8 cellular contexts compared by ENCODE assay signal in the genomic region with DNA sequence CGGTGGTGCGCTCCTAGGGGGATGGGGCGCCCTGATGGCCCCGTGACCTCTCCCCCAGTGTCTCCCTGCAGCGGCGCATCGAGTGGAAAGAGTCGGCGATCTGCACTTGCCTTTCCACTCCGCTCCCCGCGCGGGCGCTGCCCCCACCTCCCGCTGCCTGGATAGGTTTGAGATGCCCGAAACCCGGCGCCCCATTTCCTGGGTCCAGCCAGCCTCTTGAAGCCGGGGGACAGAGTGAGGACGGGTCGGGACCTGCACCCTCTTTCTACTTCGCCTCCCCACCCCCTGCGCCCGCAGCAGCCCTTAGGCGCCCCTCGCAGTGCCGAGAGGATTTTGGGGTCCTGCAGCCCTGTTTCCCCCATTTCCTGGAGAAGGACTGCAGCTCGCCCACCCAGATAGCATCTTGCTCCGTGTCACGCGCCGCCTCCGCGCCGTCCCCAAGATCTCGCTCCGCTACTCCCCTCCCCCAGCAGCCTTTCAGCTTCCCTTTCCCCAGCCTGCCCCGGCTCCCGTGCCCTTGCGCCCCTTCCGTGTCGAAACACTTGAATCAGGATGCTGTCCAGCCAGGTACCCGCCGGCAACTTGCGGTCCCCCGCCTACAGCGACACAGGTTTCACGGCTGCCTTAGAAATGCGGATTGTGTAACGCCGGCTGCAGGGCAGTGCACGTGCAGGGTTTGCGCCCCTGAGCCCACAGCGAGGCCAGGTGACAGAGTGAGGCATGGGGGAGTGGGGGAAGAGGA. TPM values are rescaled to one million over a fixed set of nuclear protein-coding genes. Genes with fewer than 3 reads are reported as not detected.
DNase-seq lines count a peak whose midpoint lies in the region; ATAC-seq and TF ChIP-seq lines count a peak whose summit lies in the region.

No MANE protein-coding gene starts in this region.

- peaks cover 0 to 28% (median 13%) of the 10 kb centered on the region in 4 donors for H3K4me1 ChIP-seq in tibial nerve

- peak overlapping the region; percentile 61 to 87 (median 72) for H3K4me3 ChIP-seq in tibial nerve

- no peaks in the 10 kb centered on the region for H3K36me3 ChIP-seq in tibial nerve

- WGBS in tibial nerve, 2 donors, result 2 to 3% methylated on average over 32 to 48 of the region's 54 CpGs

- no peak for TF ChIP-seq EP300 in tibial nerve (IDR thresholded peaks at IDR 0.05)

- peak overlapping the region; percentile 83 for H3K27ac ChIP-seq in RWPE1
- H3K27ac ChIP-seq in tibial nerve, result peak overlapping the region; percentile 67 to 89 (median 82)

- H3K27me3 ChIP-seq in tibial nerve, result no peaks in the 10 kb centered on the region

- DNase-seq in NCI-H146 (lab: John Stamatoyannopoulos, UW), result peak; percentile 55
- no peak for DNase-seq in NCI-H146 treated with DMSO at 0.1 percent for 48 hours (lab: John Stamatoyannopoulos, UW; ENCODE audit: unreplicated experiment)
- DNase-seq in RWPE1 (ENCODE audit: low spot score), result no peak
- DNase-seq in activated gamma-delta T cell (lab: John Stamatoyannopoulos, UW), result peak; percentile 54
- peak; percentile 77 for DNase-seq in globus pallidus (ENCODE audit: low spot score)
- peak; percentile 52 for DNase-seq in occipital lobe (lab: John Stamatoyannopoulos, UW)
- peak; percentile 21 to 44 for DNase-seq in tibial nerve (ENCODE audit: low spot score in 2 of 2)

- ATAC-seq in HG02852 (IDR thresholded peaks at IDR 0.05; ENCODE audit: unreplicated experiment), result peak; percentile 37

- POLR2A ChIA-PET in RWPE1 (lab: Yijun Ruan, JAX; ENCODE audit: low non-redundant PET), result interaction anchor here (0.6 kb wide), 1 partner anchor 40 kb away, joined by 3 read pairs; no protein-coding TSS in a partner anchor

- TF ChIP-seq POLR2A in tibial nerve (IDR thresholded peaks at IDR 0.05), result no peak

- TF ChIP-seq CTCF in RWPE1 (conservative IDR thresholded peaks at IDR 0.05; ENCODE audit: low read depth), result no peak
- no peak for TF ChIP-seq CTCF in tibial nerve (IDR thresholded peaks at IDR 0.05)

- H3K9me3 ChIP-seq in tibial nerve, result no peaks in the 10 kb centered on the region

- CTCF ChIA-PET in RWPE1 (lab: Yijun Ruan, JAX), result interaction anchor here (0.8 to 1.0 kb wide), 3 partner anchors 21 to 62 kb away, joined by 3 to 6 read pairs (median 3); no protein-coding TSS in a partner anchor

RNA-seq across cellular contexts. Expression of gene ABHD6, which starts 0.5 kb away (rescaled TPM):
- total RNA-seq in occipital lobe (30.1 TPM), tibial nerve (10 to 100 TPM; 18.8 to 29.7 (median 19.5) TPM)

RNA-seq across cellular contexts. Expression of gene DNASE1L3, which starts 27.3 kb away (rescaled TPM):
- total RNA-seq in occipital lobe, result 0.94 TPM
- total RNA-seq in tibial nerve, result 10 to 100 TPM in 1 of 4 donors, 1 to 10 TPM in 2, under 1 TPM in 1; 0.39 to 12.9 (median 1.5) TPM

Comparison
In these comparisons a context has a peak if more than half of its experiments do, and no peak if none do; other contexts are left out.
1. DNase-seq: peak in NCI-H146 (single experiment), activated gamma-delta T cell (single experiment), globus pallidus (single experiment), occipital lobe (single experiment) and tibial nerve (2 of 2); none in NCI-H146 treated with DMSO at 0.1 percent for 48 hours (single experiment) and RWPE1 (single experiment).